In the genomic region with DNA sequence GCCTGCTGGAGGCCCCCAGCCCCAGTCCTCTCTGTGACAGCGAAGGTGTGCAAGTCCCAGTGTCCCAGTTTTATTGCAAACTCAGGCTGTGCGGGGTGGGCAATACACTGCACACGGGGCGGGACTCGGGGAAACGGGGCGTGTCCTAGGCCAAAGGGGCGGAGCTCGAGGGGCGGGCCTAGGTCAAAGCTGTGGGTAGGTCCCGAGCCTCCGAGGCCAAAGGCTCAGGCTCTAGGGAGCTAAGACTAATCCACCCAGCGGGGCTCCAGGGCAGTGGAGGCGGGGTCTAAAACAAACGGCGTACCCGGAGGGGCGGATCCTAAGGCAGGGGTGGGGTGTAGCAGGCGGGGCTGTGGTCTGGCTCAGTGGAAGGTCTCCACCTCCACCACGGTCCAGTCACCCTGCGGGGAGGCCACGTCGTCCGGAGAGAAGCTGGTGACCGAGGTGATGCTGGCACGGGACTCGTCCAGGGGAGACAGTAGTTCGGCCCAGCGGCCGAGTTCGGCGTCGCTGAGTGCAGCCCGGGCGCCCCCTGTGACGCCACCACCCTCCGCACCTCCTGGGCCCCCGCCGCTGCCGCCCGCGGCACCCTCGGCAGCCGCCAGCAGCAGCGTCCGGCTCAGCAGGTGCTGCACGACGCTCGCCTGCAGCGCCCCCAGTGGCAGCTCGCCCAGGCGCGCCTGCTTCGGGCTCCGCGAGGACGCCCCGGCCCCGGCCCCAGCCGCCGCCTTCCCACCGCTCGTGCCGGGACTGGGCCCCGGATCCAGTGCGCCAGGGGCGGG, we compare ENCODE assay signal across 1 cellular context.
A peak's percentile ranks its signal among the peaks of the same experiment; 100 is the strongest.
TF ChIP-seq lines count a peak whose summit lies in the region.

No MANE protein-coding gene starts in this region.

TF ChIP-seq in HepG2, 621 proteins besides CTCF, POLR2A, EP300 and RAD21 (continued from another document and continues in another):
- TF ChIP-seq, protein P1, sequence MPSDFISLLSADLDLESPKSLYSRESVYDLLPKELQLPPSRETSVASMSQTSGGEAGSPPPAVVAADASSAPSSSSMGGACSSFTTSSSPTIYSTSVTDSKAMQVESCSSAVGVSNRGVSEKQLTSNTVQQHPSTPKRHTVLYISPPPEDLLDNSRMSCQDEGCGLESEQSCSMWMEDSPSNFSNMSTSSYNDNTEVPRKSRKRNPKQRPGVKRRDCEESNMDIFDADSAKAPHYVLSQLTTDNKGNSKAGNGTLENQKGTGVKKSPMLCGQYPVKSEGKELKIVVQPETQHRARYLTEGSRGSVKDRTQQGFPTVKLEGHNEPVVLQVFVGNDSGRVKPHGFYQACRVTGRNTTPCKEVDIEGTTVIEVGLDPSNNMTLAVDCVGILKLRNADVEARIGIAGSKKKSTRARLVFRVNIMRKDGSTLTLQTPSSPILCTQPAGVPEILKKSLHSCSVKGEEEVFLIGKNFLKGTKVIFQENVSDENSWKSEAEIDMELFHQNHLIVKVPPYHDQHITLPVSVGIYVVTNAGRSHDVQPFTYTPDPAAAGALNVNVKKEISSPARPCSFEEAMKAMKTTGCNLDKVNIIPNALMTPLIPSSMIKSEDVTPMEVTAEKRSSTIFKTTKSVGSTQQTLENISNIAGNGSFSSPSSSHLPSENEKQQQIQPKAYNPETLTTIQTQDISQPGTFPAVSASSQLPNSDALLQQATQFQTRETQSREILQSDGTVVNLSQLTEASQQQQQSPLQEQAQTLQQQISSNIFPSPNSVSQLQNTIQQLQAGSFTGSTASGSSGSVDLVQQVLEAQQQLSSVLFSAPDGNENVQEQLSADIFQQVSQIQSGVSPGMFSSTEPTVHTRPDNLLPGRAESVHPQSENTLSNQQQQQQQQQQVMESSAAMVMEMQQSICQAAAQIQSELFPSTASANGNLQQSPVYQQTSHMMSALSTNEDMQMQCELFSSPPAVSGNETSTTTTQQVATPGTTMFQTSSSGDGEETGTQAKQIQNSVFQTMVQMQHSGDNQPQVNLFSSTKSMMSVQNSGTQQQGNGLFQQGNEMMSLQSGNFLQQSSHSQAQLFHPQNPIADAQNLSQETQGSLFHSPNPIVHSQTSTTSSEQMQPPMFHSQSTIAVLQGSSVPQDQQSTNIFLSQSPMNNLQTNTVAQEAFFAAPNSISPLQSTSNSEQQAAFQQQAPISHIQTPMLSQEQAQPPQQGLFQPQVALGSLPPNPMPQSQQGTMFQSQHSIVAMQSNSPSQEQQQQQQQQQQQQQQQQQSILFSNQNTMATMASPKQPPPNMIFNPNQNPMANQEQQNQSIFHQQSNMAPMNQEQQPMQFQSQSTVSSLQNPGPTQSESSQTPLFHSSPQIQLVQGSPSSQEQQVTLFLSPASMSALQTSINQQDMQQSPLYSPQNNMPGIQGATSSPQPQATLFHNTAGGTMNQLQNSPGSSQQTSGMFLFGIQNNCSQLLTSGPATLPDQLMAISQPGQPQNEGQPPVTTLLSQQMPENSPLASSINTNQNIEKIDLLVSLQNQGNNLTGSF (CRISPR knock-in tag; IDR thresholded peaks at IDR 0.05), result peak; percentile 62; the same call in 1 of the 2 replicates
- TF ChIP-seq, protein P2, sequence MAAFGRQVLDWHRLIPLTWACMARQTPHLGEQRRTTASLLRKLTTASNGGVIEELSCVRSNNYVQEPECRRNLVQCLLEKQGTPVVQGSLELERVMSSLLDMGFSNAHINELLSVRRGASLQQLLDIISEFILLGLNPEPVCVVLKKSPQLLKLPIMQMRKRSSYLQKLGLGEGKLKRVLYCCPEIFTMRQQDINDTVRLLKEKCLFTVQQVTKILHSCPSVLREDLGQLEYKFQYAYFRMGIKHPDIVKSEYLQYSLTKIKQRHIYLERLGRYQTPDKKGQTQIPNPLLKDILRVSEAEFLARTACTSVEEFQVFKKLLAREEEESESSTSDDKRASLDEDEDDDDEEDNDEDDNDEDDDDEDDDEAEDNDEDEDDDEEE (CRISPR knock-in tag; IDR thresholded peaks at IDR 0.05), result peak; percentile 91
- TF ChIP-seq ZBTB38 (CRISPR knock-in tag; IDR thresholded peaks at IDR 0.05), result peak; percentile 52
- no peak for TF ChIP-seq ZNF20 (CRISPR knock-in tag; IDR thresholded peaks at IDR 0.05)
- no peak for TF ChIP-seq SRSF4 (IDR thresholded peaks at IDR 0.05; ENCODE audit: low read depth, low read length, poor library complexity, severe bottlenecking)
- TF ChIP-seq, protein P3, sequence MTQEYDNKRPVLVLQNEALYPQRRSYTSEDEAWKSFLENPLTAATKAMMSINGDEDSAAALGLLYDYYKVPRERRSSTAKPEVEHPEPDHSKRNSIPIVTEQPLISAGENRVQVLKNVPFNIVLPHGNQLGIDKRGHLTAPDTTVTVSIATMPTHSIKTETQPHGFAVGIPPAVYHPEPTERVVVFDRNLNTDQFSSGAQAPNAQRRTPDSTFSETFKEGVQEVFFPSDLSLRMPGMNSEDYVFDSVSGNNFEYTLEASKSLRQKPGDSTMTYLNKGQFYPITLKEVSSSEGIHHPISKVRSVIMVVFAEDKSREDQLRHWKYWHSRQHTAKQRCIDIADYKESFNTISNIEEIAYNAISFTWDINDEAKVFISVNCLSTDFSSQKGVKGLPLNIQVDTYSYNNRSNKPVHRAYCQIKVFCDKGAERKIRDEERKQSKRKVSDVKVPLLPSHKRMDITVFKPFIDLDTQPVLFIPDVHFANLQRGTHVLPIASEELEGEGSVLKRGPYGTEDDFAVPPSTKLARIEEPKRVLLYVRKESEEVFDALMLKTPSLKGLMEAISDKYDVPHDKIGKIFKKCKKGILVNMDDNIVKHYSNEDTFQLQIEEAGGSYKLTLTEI (CRISPR knock-in tag; conservative IDR thresholded peaks at IDR 0.05), result no peak
- TF ChIP-seq, protein P4, sequence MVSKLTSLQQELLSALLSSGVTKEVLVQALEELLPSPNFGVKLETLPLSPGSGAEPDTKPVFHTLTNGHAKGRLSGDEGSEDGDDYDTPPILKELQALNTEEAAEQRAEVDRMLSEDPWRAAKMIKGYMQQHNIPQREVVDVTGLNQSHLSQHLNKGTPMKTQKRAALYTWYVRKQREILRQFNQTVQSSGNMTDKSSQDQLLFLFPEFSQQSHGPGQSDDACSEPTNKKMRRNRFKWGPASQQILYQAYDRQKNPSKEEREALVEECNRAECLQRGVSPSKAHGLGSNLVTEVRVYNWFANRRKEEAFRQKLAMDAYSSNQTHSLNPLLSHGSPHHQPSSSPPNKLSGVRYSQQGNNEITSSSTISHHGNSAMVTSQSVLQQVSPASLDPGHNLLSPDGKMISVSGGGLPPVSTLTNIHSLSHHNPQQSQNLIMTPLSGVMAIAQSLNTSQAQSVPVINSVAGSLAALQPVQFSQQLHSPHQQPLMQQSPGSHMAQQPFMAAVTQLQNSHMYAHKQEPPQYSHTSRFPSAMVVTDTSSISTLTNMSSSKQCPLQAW (CRISPR knock-in tag; IDR thresholded peaks at IDR 0.05), result peak; percentile 65
- peak; percentile 68; the same call in 1 of the 2 replicates for TF ChIP-seq GFI1 (CRISPR knock-in tag; IDR thresholded peaks at IDR 0.05; ENCODE audit: borderline replicate concordance)
- TF ChIP-seq ZNF564 (CRISPR knock-in tag; IDR thresholded peaks at IDR 0.05), result peak; percentile 79; the same call in 1 of the 2 replicates
- peak; percentile 2; the same call in 1 of the 2 replicates for TF ChIP-seq ERF (CRISPR knock-in tag; IDR thresholded peaks at IDR 0.05)
- TF ChIP-seq PHF8 (CRISPR knock-in tag; IDR thresholded peaks at IDR 0.05), result peak; percentile 19
- 0 out of 2 replicates have a peak, but pooled peaks have one; percentile 47 for TF ChIP-seq ZNF510 (CRISPR knock-in tag; IDR thresholded peaks at IDR 0.05; ENCODE audit: low read depth)
- TF ChIP-seq, protein P5, sequence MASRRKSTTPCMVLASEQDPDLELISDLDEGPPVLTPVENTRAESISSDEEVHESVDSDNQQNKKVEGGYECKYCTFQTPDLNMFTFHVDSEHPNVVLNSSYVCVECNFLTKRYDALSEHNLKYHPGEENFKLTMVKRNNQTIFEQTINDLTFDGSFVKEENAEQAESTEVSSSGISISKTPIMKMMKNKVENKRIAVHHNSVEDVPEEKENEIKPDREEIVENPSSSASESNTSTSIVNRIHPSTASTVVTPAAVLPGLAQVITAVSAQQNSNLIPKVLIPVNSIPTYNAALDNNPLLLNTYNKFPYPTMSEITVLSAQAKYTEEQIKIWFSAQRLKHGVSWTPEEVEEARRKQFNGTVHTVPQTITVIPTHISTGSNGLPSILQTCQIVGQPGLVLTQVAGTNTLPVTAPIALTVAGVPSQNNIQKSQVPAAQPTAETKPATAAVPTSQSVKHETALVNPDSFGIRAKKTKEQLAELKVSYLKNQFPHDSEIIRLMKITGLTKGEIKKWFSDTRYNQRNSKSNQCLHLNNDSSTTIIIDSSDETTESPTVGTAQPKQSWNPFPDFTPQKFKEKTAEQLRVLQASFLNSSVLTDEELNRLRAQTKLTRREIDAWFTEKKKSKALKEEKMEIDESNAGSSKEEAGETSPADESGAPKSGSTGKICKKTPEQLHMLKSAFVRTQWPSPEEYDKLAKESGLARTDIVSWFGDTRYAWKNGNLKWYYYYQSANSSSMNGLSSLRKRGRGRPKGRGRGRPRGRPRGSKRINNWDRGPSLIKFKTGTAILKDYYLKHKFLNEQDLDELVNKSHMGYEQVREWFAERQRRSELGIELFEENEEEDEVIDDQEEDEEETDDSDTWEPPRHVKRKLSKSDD (CRISPR knock-in tag; IDR thresholded peaks at IDR 0.05; ENCODE audit: low read depth), result peak; percentile 51; the same call in 1 of the 2 replicates
- TF ChIP-seq ESRRA (CRISPR knock-in tag; IDR thresholded peaks at IDR 0.05; ENCODE audit: low read depth), result 0 out of 2 replicates have a peak, but pooled peaks have one; percentile 14
- peak; percentile 48 for TF ChIP-seq ASH2L (IDR thresholded peaks at IDR 0.05; ENCODE audit: insufficient read length, low read depth, low read length)
- 0 out of 2 replicates have a peak, but pooled peaks have one; percentile 43 for TF ChIP-seq ZNF572 (CRISPR knock-in tag; IDR thresholded peaks at IDR 0.05)
- TF ChIP-seq SKI (IDR thresholded peaks at IDR 0.05; ENCODE audit: partially characterized antibody), result peak; percentile 49
- TF ChIP-seq SIN3A (IDR thresholded peaks at IDR 0.05; ENCODE audit: borderline replicate concordance, low read depth, low read length), result 0 out of 2 replicates have a peak, but pooled peaks have one; percentile 27
- TF ChIP-seq, protein P6, sequence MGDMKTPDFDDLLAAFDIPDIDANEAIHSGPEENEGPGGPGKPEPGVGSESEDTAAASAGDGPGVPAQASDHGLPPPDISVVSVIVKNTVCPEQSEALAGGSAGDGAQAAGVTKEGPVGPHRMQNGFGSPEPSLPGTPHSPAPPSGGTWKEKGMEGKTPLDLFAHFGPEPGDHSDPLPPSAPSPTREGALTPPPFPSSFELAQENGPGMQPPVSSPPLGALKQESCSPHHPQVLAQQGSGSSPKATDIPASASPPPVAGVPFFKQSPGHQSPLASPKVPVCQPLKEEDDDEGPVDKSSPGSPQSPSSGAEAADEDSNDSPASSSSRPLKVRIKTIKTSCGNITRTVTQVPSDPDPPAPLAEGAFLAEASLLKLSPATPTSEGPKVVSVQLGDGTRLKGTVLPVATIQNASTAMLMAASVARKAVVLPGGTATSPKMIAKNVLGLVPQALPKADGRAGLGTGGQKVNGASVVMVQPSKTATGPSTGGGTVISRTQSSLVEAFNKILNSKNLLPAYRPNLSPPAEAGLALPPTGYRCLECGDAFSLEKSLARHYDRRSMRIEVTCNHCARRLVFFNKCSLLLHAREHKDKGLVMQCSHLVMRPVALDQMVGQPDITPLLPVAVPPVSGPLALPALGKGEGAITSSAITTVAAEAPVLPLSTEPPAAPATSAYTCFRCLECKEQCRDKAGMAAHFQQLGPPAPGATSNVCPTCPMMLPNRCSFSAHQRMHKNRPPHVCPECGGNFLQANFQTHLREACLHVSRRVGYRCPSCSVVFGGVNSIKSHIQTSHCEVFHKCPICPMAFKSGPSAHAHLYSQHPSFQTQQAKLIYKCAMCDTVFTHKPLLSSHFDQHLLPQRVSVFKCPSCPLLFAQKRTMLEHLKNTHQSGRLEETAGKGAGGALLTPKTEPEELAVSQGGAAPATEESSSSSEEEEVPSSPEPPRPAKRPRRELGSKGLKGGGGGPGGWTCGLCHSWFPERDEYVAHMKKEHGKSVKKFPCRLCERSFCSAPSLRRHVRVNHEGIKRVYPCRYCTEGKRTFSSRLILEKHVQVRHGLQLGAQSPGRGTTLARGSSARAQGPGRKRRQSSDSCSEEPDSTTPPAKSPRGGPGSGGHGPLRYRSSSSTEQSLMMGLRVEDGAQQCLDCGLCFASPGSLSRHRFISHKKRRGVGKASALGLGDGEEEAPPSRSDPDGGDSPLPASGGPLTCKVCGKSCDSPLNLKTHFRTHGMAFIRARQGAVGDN (CRISPR knock-in tag; IDR thresholded peaks at IDR 0.05), result peak; percentile 75
- TF ChIP-seq ZNF616 (CRISPR knock-in tag; IDR thresholded peaks at IDR 0.05; ENCODE audit: low read depth), result no peak; the same call in 1 of the 2 replicates
- TF ChIP-seq SMARCC2 (IDR thresholded peaks at IDR 0.05), result no peak
- TF ChIP-seq SOX6 (IDR thresholded peaks at IDR 0.05), result no peak
- TF ChIP-seq SOX6 (CRISPR knock-in tag; IDR thresholded peaks at IDR 0.05), result peak; percentile 42; the same call in 1 of the 2 replicates
- no peak for TF ChIP-seq ZNF703 (CRISPR knock-in tag; IDR thresholded peaks at IDR 0.05; ENCODE audit: borderline replicate concordance)
- TF ChIP-seq POGZ (CRISPR knock-in tag; IDR thresholded peaks at IDR 0.05), result 0 out of 2 replicates have a peak, but pooled peaks have one; percentile 23
- TF ChIP-seq ZNF790 (CRISPR knock-in tag; IDR thresholded peaks at IDR 0.05; ENCODE audit: borderline replicate concordance), result 0 out of 2 replicates have a peak, but pooled peaks have one; percentile 25
- no peak for TF ChIP-seq EHMT2 (IDR thresholded peaks at IDR 0.05; ENCODE audit: borderline replicate concordance, low read depth, low read length)
- no peak for TF ChIP-seq ZBTB20 (CRISPR knock-in tag; IDR thresholded peaks at IDR 0.05; ENCODE audit: borderline replicate concordance, low read depth)
- TF ChIP-seq, protein P7, sequence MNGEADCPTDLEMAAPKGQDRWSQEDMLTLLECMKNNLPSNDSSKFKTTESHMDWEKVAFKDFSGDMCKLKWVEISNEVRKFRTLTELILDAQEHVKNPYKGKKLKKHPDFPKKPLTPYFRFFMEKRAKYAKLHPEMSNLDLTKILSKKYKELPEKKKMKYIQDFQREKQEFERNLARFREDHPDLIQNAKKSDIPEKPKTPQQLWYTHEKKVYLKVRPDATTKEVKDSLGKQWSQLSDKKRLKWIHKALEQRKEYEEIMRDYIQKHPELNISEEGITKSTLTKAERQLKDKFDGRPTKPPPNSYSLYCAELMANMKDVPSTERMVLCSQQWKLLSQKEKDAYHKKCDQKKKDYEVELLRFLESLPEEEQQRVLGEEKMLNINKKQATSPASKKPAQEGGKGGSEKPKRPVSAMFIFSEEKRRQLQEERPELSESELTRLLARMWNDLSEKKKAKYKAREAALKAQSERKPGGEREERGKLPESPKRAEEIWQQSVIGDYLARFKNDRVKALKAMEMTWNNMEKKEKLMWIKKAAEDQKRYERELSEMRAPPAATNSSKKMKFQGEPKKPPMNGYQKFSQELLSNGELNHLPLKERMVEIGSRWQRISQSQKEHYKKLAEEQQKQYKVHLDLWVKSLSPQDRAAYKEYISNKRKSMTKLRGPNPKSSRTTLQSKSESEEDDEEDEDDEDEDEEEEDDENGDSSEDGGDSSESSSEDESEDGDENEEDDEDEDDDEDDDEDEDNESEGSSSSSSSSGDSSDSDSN (CRISPR knock-in tag; IDR thresholded peaks at IDR 0.05), result peak; percentile 63; the same call in 1 of the 2 replicates
- TF ChIP-seq ZSCAN30 (CRISPR knock-in tag; IDR thresholded peaks at IDR 0.05), result peak; percentile 59; the same call in 1 of the 2 replicates
- TF ChIP-seq, protein P8, sequence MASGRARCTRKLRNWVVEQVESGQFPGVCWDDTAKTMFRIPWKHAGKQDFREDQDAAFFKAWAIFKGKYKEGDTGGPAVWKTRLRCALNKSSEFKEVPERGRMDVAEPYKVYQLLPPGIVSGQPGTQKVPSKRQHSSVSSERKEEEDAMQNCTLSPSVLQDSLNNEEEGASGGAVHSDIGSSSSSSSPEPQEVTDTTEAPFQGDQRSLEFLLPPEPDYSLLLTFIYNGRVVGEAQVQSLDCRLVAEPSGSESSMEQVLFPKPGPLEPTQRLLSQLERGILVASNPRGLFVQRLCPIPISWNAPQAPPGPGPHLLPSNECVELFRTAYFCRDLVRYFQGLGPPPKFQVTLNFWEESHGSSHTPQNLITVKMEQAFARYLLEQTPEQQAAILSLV (CRISPR knock-in tag; IDR thresholded peaks at IDR 0.05; ENCODE audit: borderline replicate concordance), result peak; percentile 47; the same call in 1 of the 2 replicates
- no peak for TF ChIP-seq ZNF615 (CRISPR knock-in tag; IDR thresholded peaks at IDR 0.05; ENCODE audit: borderline replicate concordance)
